Comparison of ENCODE assay signal across 9 cellular contexts in genomic region chr6:49549691-49550412, GRCh38. TPM values are rescaled to one million over a fixed set of nuclear protein-coding genes. Genes with fewer than 3 reads are reported as not detected.
DNase-seq lines count a peak whose midpoint lies in the region; ATAC-seq and TF ChIP-seq lines count a peak whose summit lies in the region.
"Had no signal": no experiment of that assay in that cellular context is flagged by ENCODE, and none has a peak within 500 bp of the region (broad histone marks: within the 10 kb centered on the region; RNA-seq: fewer than 3 reads in every experiment).

No MANE protein-coding gene starts in this region.

- H3K4me3 ChIP-seq in left lung = peak overlapping the region; percentile 29 to 40
- peak overlapping the region; percentile 60 for H3K4me3 ChIP-seq in suprapubic skin

- TF ChIP-seq CTCF in brain (conservative IDR thresholded peaks at IDR 0.05) = no peak
- no peak for TF ChIP-seq CTCF in left lung (IDR thresholded peaks at IDR 0.05)
- TF ChIP-seq CTCF in suprapubic skin (IDR thresholded peaks at IDR 0.05) = no peak

- H3K4me1 ChIP-seq in left lung (peaks cover 0 to 18% of the 10 kb centered on the region in 2 donors), suprapubic skin (peaks cover 31% of the 10 kb centered on the region)

- no peaks in the 10 kb centered on the region for H3K9me3 Mint-ChIP-seq in activated CD4-positive, alpha-beta T cell treated with anti-CD3 and anti-CD28 coated beads, Interleukin-2, amount 10 ng/mL, durations not matched to agents 24 days and 14 days
- no peaks in the 10 kb centered on the region for H3K9me3 Mint-ChIP-seq in brain

- no peak for TF ChIP-seq EP300 in suprapubic skin (IDR thresholded peaks at IDR 0.05)

- H3K36me3 ChIP-seq in left lung = no peaks in the 10 kb centered on the region
- no peaks in the 10 kb centered on the region for H3K36me3 ChIP-seq in suprapubic skin

- H3K9me3 ChIP-seq in left lung (no peaks in the 10 kb centered on the region), suprapubic skin (no peaks in the 10 kb centered on the region)
- H3K9me3 ChIP-seq: SK-N-SH had no signal

- peaks cover 41% of the 10 kb centered on the region for H3K27me3 Mint-ChIP-seq in activated CD4-positive, alpha-beta T cell treated with anti-CD3 and anti-CD28 coated beads, Interleukin-2, amount 10 ng/mL, durations not matched to agents 24 days and 14 days
- H3K27me3 Mint-ChIP-seq in brain = peaks cover 40% of the 10 kb centered on the region

- intact Hi-C loops in activated CD4-positive, alpha-beta T cell treated with anti-CD3 and anti-CD28 coated beads, Interleukin-2, amount 10 ng/mL, durations not matched to agents 24 days and 14 days (cut with micrococcal nuclease) = loop anchor here (2.0 kb wide), 1 partner anchor 87 kb away; the partner anchor contains the start of genes CENPQ and MMUT
- intact Hi-C loops in left lung (cut with DNase I) = no loop called here

- H3K36me3 Mint-ChIP-seq in activated CD4-positive, alpha-beta T cell treated with anti-CD3 and anti-CD28 coated beads, Interleukin-2, amount 10 ng/mL, durations not matched to agents 24 days and 14 days (ENCODE audit: low read depth) = no peaks in the 10 kb centered on the region
- H3K36me3 Mint-ChIP-seq in brain = no peaks in the 10 kb centered on the region

- H3K4me1 Mint-ChIP-seq in activated CD4-positive, alpha-beta T cell treated with anti-CD3 and anti-CD28 coated beads, Interleukin-2, amount 10 ng/mL, durations not matched to agents 24 days and 14 days = peaks cover 17% of the 10 kb centered on the region
- H3K4me1 Mint-ChIP-seq in brain = peaks cover 21% of the 10 kb centered on the region

- DNase-seq in activated CD4-positive, alpha-beta T cell treated with anti-CD3 and anti-CD28 coated beads, Interleukin-2, amount 10 ng/mL, durations not matched to agents 24 days and 14 days = peak; percentile 16
- DNase-seq in activated CD4-positive, alpha-beta T cell treated with anti-CD3 and anti-CD28 coated beads for 48 hours = no peak
- no peak for DNase-seq in left lung
- no peak for DNase-seq in suprapubic skin (ENCODE audit: low spot score in 2 of 2)
- no peak for DNase-seq in NCI-H774 (lab: John Stamatoyannopoulos, UW)
- no peak for DNase-seq in COLO668 (lab: John Stamatoyannopoulos, UW; ENCODE audit: unreplicated experiment)
- DNase-seq in DMS153 (lab: John Stamatoyannopoulos, UW) = no peak

- H3K27me3 ChIP-seq in left lung = peaks cover 13 to 49% of the 10 kb centered on the region in 2 donors
- H3K27me3 ChIP-seq in suprapubic skin = peaks cover 7% of the 10 kb centered on the region

- peak overlapping the region; percentile 83 for H3K4me3 Mint-ChIP-seq in activated CD4-positive, alpha-beta T cell treated with anti-CD3 and anti-CD28 coated beads, Interleukin-2, amount 10 ng/mL, durations not matched to agents 24 days and 14 days
- peak overlapping the region; percentile 67 to 85 (median 81) for H3K4me3 Mint-ChIP-seq in brain

- peak overlapping the region; percentile 10 for H3K27ac Mint-ChIP-seq in activated CD4-positive, alpha-beta T cell treated with anti-CD3 and anti-CD28 coated beads, Interleukin-2, amount 10 ng/mL, durations not matched to agents 24 days and 14 days
- peak overlapping the region in 1 of 5 experiments; percentile 15 for H3K27ac Mint-ChIP-seq in brain

- H3K27ac ChIP-seq in left lung (no peak overlapping the region), suprapubic skin (no peak overlapping the region)

- ATAC-seq in left lung = no peak

- no peak for TF ChIP-seq POLR2A in suprapubic skin (IDR thresholded peaks at IDR 0.05)

- WGBS in suprapubic skin = 59% methylated on average over 15 of the region's 16 CpGs

RNA-seq across cellular contexts. Expression of gene C6orf141, which starts 0.6 kb away (rescaled TPM):
- 0.14 TPM in 1 of 2 replicates, not detected in the other for total RNA-seq in activated CD4-positive, alpha-beta T cell treated with anti-CD3 and anti-CD28 coated beads, Interleukin-2, amount 10 ng/mL, durations not matched to agents 24 days and 14 days
- not detected for polyA plus RNA-seq in brain (ENCODE audit: insufficient read depth, low read depth, low replicate concordance)
- 1 to 10 TPM; 7.0 to 10.0 TPM for total RNA-seq in left lung
- total RNA-seq in suprapubic skin = 10 to 100 TPM in 1 of 4 donors, 1 to 10 TPM in 3; 8.2 to 49.7 (median 9.3) TPM
- polyA plus RNA-seq: SK-N-SH had no signal

RNA-seq across cellular contexts. Expression of gene GLYATL3, which starts 50.1 kb away (rescaled TPM):
- not detected in 2 replicates for total RNA-seq in activated CD4-positive, alpha-beta T cell treated with anti-CD3 and anti-CD28 coated beads, Interleukin-2, amount 10 ng/mL, durations not matched to agents 24 days and 14 days
- polyA plus RNA-seq in brain (ENCODE audit: insufficient read depth, low read depth, low replicate concordance) = not detected
- not detected for total RNA-seq in left lung
- not detected for total RNA-seq in suprapubic skin
- polyA plus RNA-seq: SK-N-SH had no signal
